ENCODE assay signal across 10 cellular contexts in genomic region chr15:63983071-63983711, GRCh38.
A peak's percentile ranks its signal among the peaks of the same experiment; 100 is the strongest.
DNase-seq lines count a peak whose midpoint lies in the region; ATAC-seq and TF ChIP-seq lines count a peak whose summit lies in the region.
"Had no signal": no experiment of that assay in that cellular context is flagged by ENCODE, and none has a peak within 500 bp of the region (broad histone marks: within the 10 kb centered on the region; RNA-seq: fewer than 3 reads in every experiment).

No MANE protein-coding gene starts in this region.

- ATAC-seq in HG02610 (IDR thresholded peaks at IDR 0.05; ENCODE audit: unreplicated experiment) (peak; percentile 27), natural killer cell (peak in 1 of 3 donors; percentile 63), GM18511 (IDR thresholded peaks at IDR 0.05; ENCODE audit: unreplicated experiment) (no peak), GM18868 (IDR thresholded peaks at IDR 0.05; ENCODE audit: unreplicated experiment) (no peak)

- intact Hi-C loops in natural killer cell (cut with micrococcal nuclease), result no loop called here

- peaks cover 22% of the 10 kb centered on the region for H3K4me1 Mint-ChIP-seq in chondrocyte (ENCODE audit: low read depth)
- peaks cover 5 to 10% of the 10 kb centered on the region in 2 donors for H3K4me1 Mint-ChIP-seq in natural killer cell

- no peaks in the 10 kb centered on the region for H3K36me3 ChIP-seq in BE2C

- H3K4me1 ChIP-seq in BE2C, result no peaks in the 10 kb centered on the region

- H3K27ac Mint-ChIP-seq in chondrocyte (ENCODE audit: unreplicated experiment) (no peak overlapping the region), natural killer cell (no peak overlapping the region)

- H3K9me3 Mint-ChIP-seq in chondrocyte (ENCODE audit: low read depth) (no peaks in the 10 kb centered on the region), natural killer cell (no peaks in the 10 kb centered on the region)

- H3K27me3 ChIP-seq in BE2C, result no peaks in the 10 kb centered on the region

- no peaks in the 10 kb centered on the region for H3K9me3 ChIP-seq in BE2C

- DNase-seq in BE2C, result no peak
- DNase-seq in chondrocyte (ENCODE audit: low spot score), result peak; percentile 82
- DNase-seq in natural killer cell, result no peak
- no peak for DNase-seq in NOMO-1 treated with dmso at 0.1 percent for 144 hours (lab: John Stamatoyannopoulos, UW; ENCODE audit: unreplicated experiment)
- DNase-seq in kidney glomerular epithelial cell (lab: John Stamatoyannopoulos, UW), result no peak
- DNase-seq: kidney had no signal

- H3K27me3 Mint-ChIP-seq in chondrocyte (ENCODE audit: low read depth) (no peaks in the 10 kb centered on the region), natural killer cell (ENCODE audit: low read depth in 2 of 2) (no peaks in the 10 kb centered on the region)
- H3K27me3 Mint-ChIP-seq: progenitor cell of endocrine pancreas had no signal

- TF ChIP-seq CTCF in BE2C (IDR thresholded peaks at IDR 0.05; ENCODE audit: low read depth, low read length) (peak; percentile 21), chondrocyte (IDR thresholded peaks at IDR 0.05) (peak; percentile 47), natural killer cell (IDR thresholded peaks at IDR 0.05) (peak; percentile 15)

- H3K36me3 Mint-ChIP-seq in chondrocyte (ENCODE audit: low read depth), result no peaks in the 10 kb centered on the region
- no peaks in the 10 kb centered on the region for H3K36me3 Mint-ChIP-seq in natural killer cell

- H3K4me3 ChIP-seq in BE2C (ENCODE audit: low read depth, low read length), result no peak overlapping the region

- no peak overlapping the region for H3K4me3 Mint-ChIP-seq in chondrocyte (ENCODE audit: unreplicated experiment)
- H3K4me3 Mint-ChIP-seq in natural killer cell, result no peak overlapping the region
